1 cellular context compared by ENCODE assay signal in the genomic region with DNA sequence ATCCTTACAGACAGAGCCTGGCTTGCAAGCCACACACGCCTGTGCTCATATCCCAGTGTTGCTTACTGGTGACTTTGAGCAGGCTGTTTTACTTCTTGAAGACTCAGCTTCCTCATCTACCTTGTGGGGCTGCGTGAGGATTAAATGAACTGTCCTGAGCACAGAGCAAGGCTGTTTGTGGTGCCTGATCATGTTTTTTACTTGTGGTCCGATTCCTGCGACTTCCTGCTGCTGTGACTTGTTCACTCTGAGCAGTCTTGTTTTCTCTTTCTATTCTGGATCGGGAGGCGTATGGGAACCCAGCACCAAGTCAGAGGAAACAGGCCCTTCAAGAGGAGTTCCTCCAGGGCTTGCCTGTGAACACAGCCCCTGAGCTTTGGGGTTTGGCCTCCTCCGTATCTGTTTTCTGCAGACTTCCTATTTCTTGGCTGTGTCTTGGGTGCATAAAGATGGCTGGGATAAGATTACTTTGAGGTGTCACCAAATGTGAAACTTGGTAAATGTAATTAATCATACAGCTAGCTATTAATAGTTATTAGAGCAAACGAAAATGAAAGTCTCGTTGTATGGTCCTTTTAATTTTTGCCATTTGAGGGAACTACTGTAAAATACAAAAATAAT.
A peak's percentile ranks its signal among the peaks of the same experiment; 100 is the strongest.
TF ChIP-seq lines count a peak whose summit lies in the region.

No MANE protein-coding gene starts in this region.

TF ChIP-seq in K562, 482 proteins besides CTCF, POLR2A, EP300 and RAD21 (continued from another document and continues in another):
- TF ChIP-seq CREB3 (tag; conservative IDR thresholded peaks at IDR 0.05; ENCODE audit: low read depth), result no peak
- no peak for TF ChIP-seq NEUROD1 (IDR thresholded peaks at IDR 0.05; ENCODE audit: borderline replicate concordance, low read depth, low read length, partially characterized antibody)
- TF ChIP-seq CXXC5 (CRISPR knock-in tag; IDR thresholded peaks at IDR 0.05), result peak; percentile 27; the same call in 1 of the 2 replicates
- no peak for TF ChIP-seq ZNF140 (CRISPR knock-in tag; IDR thresholded peaks at IDR 0.05)
- TF ChIP-seq ZNF280A (IDR thresholded peaks at IDR 0.05; ENCODE audit: low read depth, partially characterized antibody), result no peak
- no peak for TF ChIP-seq SREBF2 (CRISPR knock-in tag; IDR thresholded peaks at IDR 0.05)
- TF ChIP-seq ELF4 (CRISPR knock-in tag; IDR thresholded peaks at IDR 0.05), result no peak
- TF ChIP-seq ZNF436 (CRISPR knock-in tag; IDR thresholded peaks at IDR 0.05), result no peak
- TF ChIP-seq ZNF696 (CRISPR knock-in tag; conservative IDR thresholded peaks at IDR 0.05), result no peak
- no peak for TF ChIP-seq RFX1 (IDR thresholded peaks at IDR 0.05)
- TF ChIP-seq KDM4B (IDR thresholded peaks at IDR 0.05; ENCODE audit: borderline replicate concordance in 2 of 2, low read depth in 1 of 2), result no peak
- no peak for TF ChIP-seq MYBL2 (IDR thresholded peaks at IDR 0.05; ENCODE audit: low read depth)
- no peak for TF ChIP-seq MYBL2 (CRISPR knock-in tag; IDR thresholded peaks at IDR 0.05; ENCODE audit: borderline replicate concordance)
- no peak for TF ChIP-seq SP2 (IDR thresholded peaks at IDR 0.05; ENCODE audit: extremely low read depth, low read depth, low read length, poor library complexity, severe bottlenecking)
- TF ChIP-seq ZNF347 (CRISPR knock-in tag; IDR thresholded peaks at IDR 0.05; ENCODE audit: low read depth), result no peak
- no peak for TF ChIP-seq ZNF639 (CRISPR knock-in tag; conservative IDR thresholded peaks at IDR 0.05 in 1 of 2, IDR thresholded peaks at IDR 0.05 in 1 of 2)
- TF ChIP-seq JUND (IDR thresholded peaks at IDR 0.05; ENCODE audit: borderline replicate concordance, low read depth, low read length), result peak; percentile 54
- peak; percentile 34; the same call in 1 of the 3 replicates for TF ChIP-seq JUND (tag; IDR thresholded peaks at IDR 0.05; ENCODE audit: borderline replicate concordance, low read depth, low read length)
- TF ChIP-seq, protein P1, sequence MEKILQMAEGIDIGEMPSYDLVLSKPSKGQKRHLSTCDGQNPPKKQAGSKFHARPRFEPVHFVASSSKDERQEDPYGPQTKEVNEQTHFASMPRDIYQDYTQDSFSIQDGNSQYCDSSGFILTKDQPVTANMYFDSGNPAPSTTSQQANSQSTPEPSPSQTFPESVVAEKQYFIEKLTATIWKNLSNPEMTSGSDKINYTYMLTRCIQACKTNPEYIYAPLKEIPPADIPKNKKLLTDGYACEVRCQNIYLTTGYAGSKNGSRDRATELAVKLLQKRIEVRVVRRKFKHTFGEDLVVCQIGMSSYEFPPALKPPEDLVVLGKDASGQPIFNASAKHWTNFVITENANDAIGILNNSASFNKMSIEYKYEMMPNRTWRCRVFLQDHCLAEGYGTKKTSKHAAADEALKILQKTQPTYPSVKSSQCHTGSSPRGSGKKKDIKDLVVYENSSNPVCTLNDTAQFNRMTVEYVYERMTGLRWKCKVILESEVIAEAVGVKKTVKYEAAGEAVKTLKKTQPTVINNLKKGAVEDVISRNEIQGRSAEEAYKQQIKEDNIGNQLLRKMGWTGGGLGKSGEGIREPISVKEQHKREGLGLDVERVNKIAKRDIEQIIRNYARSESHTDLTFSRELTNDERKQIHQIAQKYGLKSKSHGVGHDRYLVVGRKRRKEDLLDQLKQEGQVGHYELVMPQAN (IDR thresholded peaks at IDR 0.05; ENCODE audit: borderline replicate concordance), result no peak
- TF ChIP-seq THRA (IDR thresholded peaks at IDR 0.05), result no peak
- no peak for TF ChIP-seq PTRF (tag; IDR thresholded peaks at IDR 0.05)
- no peak for TF ChIP-seq ZFP1 (CRISPR knock-in tag; IDR thresholded peaks at IDR 0.05)
- TF ChIP-seq POLR3A (IDR thresholded peaks at IDR 0.05; ENCODE audit: borderline replicate concordance, extremely low read depth, insufficient read depth, insufficient read length), result no peak
- TF ChIP-seq SMARCC2 (IDR thresholded peaks at IDR 0.05; ENCODE audit: low read depth), result peak; percentile 79
- no peak for TF ChIP-seq FOS (IDR thresholded peaks at IDR 0.05; ENCODE audit: extremely low read depth, insufficient read length)
- TF ChIP-seq GATAD2A (IDR thresholded peaks at IDR 0.05), result no peak
- no peak for TF ChIP-seq KAT7 (CRISPR knock-in tag; IDR thresholded peaks at IDR 0.05; ENCODE audit: borderline replicate concordance)
- no peak for TF ChIP-seq RBM17 (IDR thresholded peaks at IDR 0.05; ENCODE audit: borderline replicate concordance, low read depth, low read length)
- TF ChIP-seq L3MBTL2 (IDR thresholded peaks at IDR 0.05), result peak; percentile 43; the same call in 1 of the 2 replicates
- no peak for TF ChIP-seq ATF2 (CRISPR knock-in tag; IDR thresholded peaks at IDR 0.05)
- no peak for TF ChIP-seq CBX5 (IDR thresholded peaks at IDR 0.05; ENCODE audit: borderline replicate concordance, low read depth)
- no peak for TF ChIP-seq ZNF224 (CRISPR knock-in tag; IDR thresholded peaks at IDR 0.05)
- TF ChIP-seq, protein P2, sequence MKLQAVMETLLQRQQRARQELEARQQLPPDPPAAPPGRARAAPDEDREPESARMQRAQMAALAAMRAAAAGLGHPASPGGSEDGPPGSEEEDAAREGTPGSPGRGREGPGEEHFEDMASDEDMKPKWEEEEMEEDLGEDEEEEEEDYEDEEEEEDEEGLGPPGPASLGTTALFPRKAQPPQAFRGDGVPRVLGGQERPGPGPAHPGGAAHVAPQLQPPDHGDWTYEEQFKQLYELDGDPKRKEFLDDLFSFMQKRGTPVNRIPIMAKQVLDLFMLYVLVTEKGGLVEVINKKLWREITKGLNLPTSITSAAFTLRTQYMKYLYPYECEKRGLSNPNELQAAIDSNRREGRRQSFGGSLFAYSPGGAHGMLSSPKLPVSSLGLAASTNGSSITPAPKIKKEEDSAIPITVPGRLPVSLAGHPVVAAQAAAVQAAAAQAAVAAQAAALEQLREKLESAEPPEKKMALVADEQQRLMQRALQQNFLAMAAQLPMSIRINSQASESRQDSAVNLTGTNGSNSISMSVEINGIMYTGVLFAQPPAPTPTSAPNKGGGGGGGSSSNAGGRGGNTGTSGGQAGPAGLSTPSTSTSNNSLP (IDR thresholded peaks at IDR 0.05; ENCODE audit: borderline replicate concordance, low read depth, low read length), result peak; percentile 54; the same call in 1 of the 2 replicates
- no peak for TF ChIP-seq ZBTB12 (CRISPR knock-in tag; IDR thresholded peaks at IDR 0.05)
- TF ChIP-seq DLX4 (CRISPR knock-in tag; IDR thresholded peaks at IDR 0.05), result no peak
- no peak for TF ChIP-seq GTF2F1 (IDR thresholded peaks at IDR 0.05; ENCODE audit: low read depth, low read length)
- TF ChIP-seq SMARCA4 (IDR thresholded peaks at IDR 0.05), result peak; percentile 92
- peak; percentile 72 for TF ChIP-seq ETV1 (tag; conservative IDR thresholded peaks at IDR 0.05; ENCODE audit: low read depth)
- no peak for TF ChIP-seq ZC3H11A (IDR thresholded peaks at IDR 0.05; ENCODE audit: low read depth, low read length)
- no peak for TF ChIP-seq ZNF175 (CRISPR knock-in tag; IDR thresholded peaks at IDR 0.05; ENCODE audit: low read depth)
- TF ChIP-seq ZNF165 (CRISPR knock-in tag; IDR thresholded peaks at IDR 0.05; ENCODE audit: borderline replicate concordance), result no peak
- no peak for TF ChIP-seq ZNF431 (CRISPR knock-in tag; IDR thresholded peaks at IDR 0.05)
- TF ChIP-seq NONO (IDR thresholded peaks at IDR 0.05; ENCODE audit: low read depth in 2 of 2, low read length in 1 of 2), result no peak
- TF ChIP-seq, protein P3, sequence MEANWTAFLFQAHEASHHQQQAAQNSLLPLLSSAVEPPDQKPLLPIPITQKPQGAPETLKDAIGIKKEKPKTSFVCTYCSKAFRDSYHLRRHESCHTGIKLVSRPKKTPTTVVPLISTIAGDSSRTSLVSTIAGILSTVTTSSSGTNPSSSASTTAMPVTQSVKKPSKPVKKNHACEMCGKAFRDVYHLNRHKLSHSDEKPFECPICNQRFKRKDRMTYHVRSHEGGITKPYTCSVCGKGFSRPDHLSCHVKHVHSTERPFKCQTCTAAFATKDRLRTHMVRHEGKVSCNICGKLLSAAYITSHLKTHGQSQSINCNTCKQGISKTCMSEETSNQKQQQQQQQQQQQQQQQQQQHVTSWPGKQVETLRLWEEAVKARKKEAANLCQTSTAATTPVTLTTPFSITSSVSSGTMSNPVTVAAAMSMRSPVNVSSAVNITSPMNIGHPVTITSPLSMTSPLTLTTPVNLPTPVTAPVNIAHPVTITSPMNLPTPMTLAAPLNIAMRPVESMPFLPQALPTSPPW (CRISPR knock-in tag; IDR thresholded peaks at IDR 0.05), result no peak; the same call in 1 of the 2 replicates
- no peak for TF ChIP-seq SNIP1 (IDR thresholded peaks at IDR 0.05; ENCODE audit: low read depth)
- no peak for TF ChIP-seq DIDO1 (tag; IDR thresholded peaks at IDR 0.05; ENCODE audit: low read depth)
- TF ChIP-seq PCBP1 (IDR thresholded peaks at IDR 0.05; ENCODE audit: low read depth, low read length, poor library complexity, severe bottlenecking), result no peak
- no peak for TF ChIP-seq SAFB (IDR thresholded peaks at IDR 0.05; ENCODE audit: borderline replicate concordance, low read depth, low read length)
- TF ChIP-seq CBFA2T2 (conservative IDR thresholded peaks at IDR 0.05), result peak; percentile 79
- TF ChIP-seq ZNF583 (CRISPR knock-in tag; IDR thresholded peaks at IDR 0.05), result no peak
- TF ChIP-seq NR1H2 (CRISPR knock-in tag; IDR thresholded peaks at IDR 0.05), result no peak
- no peak for TF ChIP-seq MTA1 (IDR thresholded peaks at IDR 0.05; ENCODE audit: borderline replicate concordance)
